Comparison of ENCODE assay signal across 1 cellular context in genomic region chr10:28678687-28679457, GRCh38.
A peak's percentile ranks its signal among the peaks of the same experiment; 100 is the strongest.
TF ChIP-seq lines count a peak whose summit lies in the region.

No MANE protein-coding gene starts in this region.

TF ChIP-seq in IMR-90, 13 proteins besides CTCF, POLR2A, EP300 and RAD21:
- TF ChIP-seq RFX5 (IDR thresholded peaks at IDR 0.05; ENCODE audit: low read depth, low read length) (no peak), BHLHE40 (IDR thresholded peaks at IDR 0.05; ENCODE audit: low read depth, low read length) (0 out of 2 replicates have a peak, but pooled peaks have one; percentile 16)
TF ChIP-seq in IMR-90: peak in this region for 1.
